Comparison of ENCODE assay signal across 8 cellular contexts in the genomic region with DNA sequence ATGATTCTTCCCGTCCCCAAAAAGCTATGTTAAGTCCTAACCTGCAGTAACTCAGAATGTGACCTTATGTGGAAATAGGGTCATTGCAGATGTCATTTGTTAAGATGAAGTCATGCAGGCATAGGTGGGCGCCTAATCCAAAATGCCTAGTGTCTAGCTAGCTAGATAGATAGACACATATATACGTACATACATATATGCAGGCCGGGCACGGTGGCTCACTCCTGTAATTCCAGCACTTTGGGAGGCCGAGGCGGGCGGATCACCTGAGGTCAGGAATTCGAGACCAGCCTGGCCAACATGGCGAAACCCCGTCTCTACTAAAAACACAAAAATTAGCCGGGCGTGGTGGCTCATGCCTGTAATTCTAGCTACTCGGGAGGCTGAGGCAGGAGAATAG. TPM values are rescaled to one million over a fixed set of nuclear protein-coding genes. Genes with fewer than 3 reads are reported as not detected.
A peak's percentile ranks its signal among the peaks of the same experiment; 100 is the strongest.
DNase-seq lines count a peak whose midpoint lies in the region; ATAC-seq and TF ChIP-seq lines count a peak whose summit lies in the region.
"Not testable (repeated sequence)": the region's sequence is repeated elsewhere in the genome, so short reads cannot be mapped to it uniquely, and the experiment has no call there.

No MANE protein-coding gene starts in this region.

- WGBS in liver, result 93% methylated on average over 14 of the region's 14 CpGs
- WGBS in ovary, 3 donors, result 87 to 90% (median 88%) methylated on average over 14 of the region's 14 CpGs

- POLR2A ChIA-PET in CD4-positive, alpha-beta T cell (lab: Charles Lee), result interaction anchor here (0.9 to 5.7 kb wide), 17 partner anchors 11 to 885 kb away, joined by 3 to 134 read pairs (median 12); a partner anchor contains a TSS
- POLR2A ChIA-PET in activated naive CD8-positive, alpha-beta T cell treated with anti-CD3 and anti-CD28 coated beads, Interleukin-2, amount 10 ng/mL, durations not matched to agents 7 days and 5 days (lab: Charles Lee), result interaction anchor here (1.0 to 4.3 kb wide), 8 partner anchors 16 to 202 kb away, joined by 3 to 33 read pairs (median 10); a partner anchor contains a TSS

- TF ChIP-seq POLR2A in ovary (IDR thresholded peaks at IDR 0.05), result not testable (repeated sequence)

- peaks cover 15% of the 10 kb centered on the region for H3K4me1 ChIP-seq in KMS-11 (ENCODE audit: low read depth, poor library complexity, severe bottlenecking)
- H3K4me1 ChIP-seq in liver (ENCODE audit: control insufficient read depth in 4 of 4, insufficient read depth in 4 of 4, low read length in 3 of 4), result peaks cover 2 to 13% (median 9%) of the 10 kb centered on the region in 4 donors
- not testable (repeated sequence) for H3K4me1 ChIP-seq in ovary (ENCODE audit: insufficient read depth)
- peaks cover 7 to 17% of the 10 kb centered on the region in 2 donors for H3K4me1 ChIP-seq in thoracic aorta (ENCODE audit: control insufficient read depth in 1 of 2, low read depth in 2 of 2)

- H4K20me1 ChIP-seq in KMS-11 (ENCODE audit: insufficient read depth), result not testable (repeated sequence)

- H3K4me2 ChIP-seq in KMS-11, result peak overlapping the region; percentile 61

- not testable (repeated sequence) for TF ChIP-seq RAD21 in liver (IDR thresholded peaks at IDR 0.05)

- H3K27me3 Mint-ChIP-seq in CD4-positive, alpha-beta T cell; T-helper 1 cell treated with Interleukin-12 subunit alpha and Interleukin-12 subunit beta and Interleukin-4 antibody, amounts not matched to agents 30 μg/mL and 1 μg/mL, for 36 hours (ENCODE audit: low read depth); activated naive CD8-positive, alpha-beta T cell treated with anti-CD3 and anti-CD28 coated beads, Interleukin-2, amount 10 ng/mL, durations not matched to agents 7 days and 5 days: not testable (repeated sequence)

- intact Hi-C loops in CD4-positive, alpha-beta T cell (cut with DNase I, micrococcal nuclease), result loop anchor here in 1 of 2 experiments (5.0 to 10.0 kb wide), 4 partner anchors 152 to 449 kb away; a partner anchor contains a TSS
- intact Hi-C loops in ovary (cut with DNase I), result loop anchor here (5.0 to 10.0 kb wide), 5 partner anchors 79 to 299 kb away; a partner anchor contains a TSS

- H3K79me2 ChIP-seq in KMS-11 (ENCODE audit: insufficient read depth, low read depth), result peaks cover 27% of the 10 kb centered on the region

- not testable (repeated sequence) for TF ChIP-seq CTCF in CD4-positive, alpha-beta T cell (IDR thresholded peaks at IDR 0.05); KMS-11 (conservative IDR thresholded peaks at IDR 0.05; ENCODE audit: low read depth, low read length); liver (IDR thresholded peaks at IDR 0.05; ENCODE audit: low read depth, low read length, missing input control); ovary (IDR thresholded peaks at IDR 0.05); thoracic aorta (IDR thresholded peaks at IDR 0.05)

- H3K36me3 ChIP-seq in KMS-11 (ENCODE audit: insufficient read depth); liver (ENCODE audit: control insufficient read depth in 4 of 4, insufficient read depth in 3 of 4, low read depth in 1 of 4, low read length in 3 of 4); ovary; thoracic aorta: not testable (repeated sequence)

- peak overlapping the region; percentile 79 for H2AFZ ChIP-seq in KMS-11 (ENCODE audit: low read depth)

- peak overlapping the region; percentile 76 for H3K27ac ChIP-seq in CD4-positive, alpha-beta T cell (ENCODE audit: low read depth, low read length)
- H3K27ac ChIP-seq in KMS-11 (peak overlapping the region; percentile 71; the same call in 1 of the 2 replicates), epithelial cell of prostate (peak overlapping the region; percentile 78), thoracic aorta (peak overlapping the region; percentile 79 to 85)
- not testable (repeated sequence) for H3K27ac ChIP-seq in liver (ENCODE audit: low read depth in 1 of 2, low read length in 2 of 2); ovary

- not testable (repeated sequence) for ATAC-seq in CD4-positive, alpha-beta T cell (ENCODE audit: poor library complexity); activated naive CD8-positive, alpha-beta T cell treated with anti-CD3 and anti-CD28 coated beads, Interleukin-2, amount 10 ng/mL, durations not matched to agents 7 days and 5 days (ENCODE audit: low read depth); thoracic aorta (ENCODE audit: insufficient number of reproducible peaks, low FRiP score, low read depth)

- H3K9ac ChIP-seq in KMS-11, result peak overlapping the region; percentile 91; the same call in 1 of the 2 replicates
- peak overlapping the region; percentile 58 to 98 for H3K9ac ChIP-seq in liver (ENCODE audit: low read depth in 1 of 2, low read length in 2 of 2)

- not testable (repeated sequence) for H3K27me3 ChIP-seq in CD4-positive, alpha-beta T cell (ENCODE audit: control insufficient read depth, insufficient read depth, low read length); KMS-11 (ENCODE audit: insufficient read depth, low read depth); liver (ENCODE audit: control insufficient read depth in 4 of 4, insufficient read depth in 4 of 4, low read length in 3 of 4); ovary; thoracic aorta (replicated peaks; ENCODE audit: insufficient read depth)

- not testable (repeated sequence) for TF ChIP-seq EP300 in ovary (IDR thresholded peaks at IDR 0.05)

- H3K4me3 ChIP-seq in KMS-11 (IDR thresholded peaks at IDR 0.05; ENCODE audit: insufficient read depth, low read depth, low read length); liver (ENCODE audit: low read depth in 1 of 3, low read length in 3 of 3): not testable (repeated sequence)
- H3K4me3 ChIP-seq in ovary (peak overlapping the region; percentile 56), thoracic aorta (peak overlapping the region; percentile 83)

- peak overlapping the region; percentile 94 for H3K27ac Mint-ChIP-seq in CD4-positive, alpha-beta T cell
- H3K27ac Mint-ChIP-seq in T-helper 1 cell treated with Interleukin-12 subunit alpha and Interleukin-12 subunit beta and Interleukin-4 antibody, amounts not matched to agents 30 μg/mL and 1 μg/mL, for 36 hours, result peak overlapping the region; percentile 78
- H3K27ac Mint-ChIP-seq in activated naive CD8-positive, alpha-beta T cell treated with anti-CD3 and anti-CD28 coated beads, Interleukin-2, amount 10 ng/mL, durations not matched to agents 7 days and 5 days, result peak overlapping the region; percentile 97

- peaks cover 42% of the 10 kb centered on the region for H3K4me1 Mint-ChIP-seq in CD4-positive, alpha-beta T cell (ENCODE audit: low read depth)
- H3K4me1 Mint-ChIP-seq in T-helper 1 cell treated with Interleukin-12 subunit alpha and Interleukin-12 subunit beta and Interleukin-4 antibody, amounts not matched to agents 30 μg/mL and 1 μg/mL, for 36 hours (ENCODE audit: low read depth), result peaks cover 23% of the 10 kb centered on the region
- H3K4me1 Mint-ChIP-seq in activated naive CD8-positive, alpha-beta T cell treated with anti-CD3 and anti-CD28 coated beads, Interleukin-2, amount 10 ng/mL, durations not matched to agents 7 days and 5 days, result peaks cover 14% of the 10 kb centered on the region

- DNase-seq in CD4-positive, alpha-beta T cell; activated naive CD8-positive, alpha-beta T cell treated with anti-CD3 and anti-CD28 coated beads, Interleukin-2, amount 10 ng/mL, durations not matched to agents 7 days and 5 days; epithelial cell of prostate (ENCODE audit: low read depth, low spot score); thoracic aorta (ENCODE audit: low spot score): not testable (repeated sequence)
- peak in 3 of 5 donors; percentile 37 to 41 (median 40) for DNase-seq in ovary

- H3K36me3 Mint-ChIP-seq in CD4-positive, alpha-beta T cell (ENCODE audit: low read depth), result peaks cover 36% of the 10 kb centered on the region
- H3K36me3 Mint-ChIP-seq in T-helper 1 cell treated with Interleukin-12 subunit alpha and Interleukin-12 subunit beta and Interleukin-4 antibody, amounts not matched to agents 30 μg/mL and 1 μg/mL, for 36 hours (ENCODE audit: low read depth), result peaks cover 24% of the 10 kb centered on the region
- peaks cover 20% of the 10 kb centered on the region for H3K36me3 Mint-ChIP-seq in activated naive CD8-positive, alpha-beta T cell treated with anti-CD3 and anti-CD28 coated beads, Interleukin-2, amount 10 ng/mL, durations not matched to agents 7 days and 5 days

- not testable (repeated sequence) for H3K9me3 Mint-ChIP-seq in CD4-positive, alpha-beta T cell; T-helper 1 cell treated with Interleukin-12 subunit alpha and Interleukin-12 subunit beta and Interleukin-4 antibody, amounts not matched to agents 30 μg/mL and 1 μg/mL, for 36 hours; activated naive CD8-positive, alpha-beta T cell treated with anti-CD3 and anti-CD28 coated beads, Interleukin-2, amount 10 ng/mL, durations not matched to agents 7 days and 5 days

- CTCF ChIA-PET in CD4-positive, alpha-beta T cell (lab: Charles Lee), result interaction anchor here (1.1 to 2.7 kb wide), 23 partner anchors 11 to 305 kb away, joined by 3 to 33 read pairs (median 7); a partner anchor contains a TSS

- H3K9me3 ChIP-seq in CD4-positive, alpha-beta T cell (ENCODE audit: control insufficient read depth, low read length); liver (ENCODE audit: control insufficient read depth in 4 of 4, low read length in 3 of 4); ovary; thoracic aorta: not testable (repeated sequence)

- H3K4me3 Mint-ChIP-seq in CD4-positive, alpha-beta T cell, result peak overlapping the region; percentile 98
- peak overlapping the region; percentile 39 for H3K4me3 Mint-ChIP-seq in T-helper 1 cell treated with Interleukin-12 subunit alpha and Interleukin-12 subunit beta and Interleukin-4 antibody, amounts not matched to agents 30 μg/mL and 1 μg/mL, for 36 hours
- H3K4me3 Mint-ChIP-seq in activated naive CD8-positive, alpha-beta T cell treated with anti-CD3 and anti-CD28 coated beads, Interleukin-2, amount 10 ng/mL, durations not matched to agents 7 days and 5 days, result peak overlapping the region; percentile 92

RNA-seq across cellular contexts. Expression of a gene that starts 0.9 kb away (rescaled TPM):
- 10 to 100 TPM; 12.3 to 14.2 TPM for total RNA-seq in CD4-positive, alpha-beta T cell
- 10 to 100 TPM; 50.9 to 51.4 TPM for total RNA-seq in activated naive CD8-positive, alpha-beta T cell treated with anti-CD3 and anti-CD28 coated beads, Interleukin-2, amount 10 ng/mL, durations not matched to agents 7 days and 5 days
- 10 to 100 TPM; 14.0 to 18.0 TPM for total RNA-seq in liver
- polyA plus RNA-seq in liver, result 10 to 100 TPM; 20.0 to 21.8 TPM
- 10 to 100 TPM; 23.0 to 37.9 (median 30.7) TPM for total RNA-seq in ovary
- polyA plus RNA-seq in ovary, result 10 to 100 TPM; 28.2 to 30.1 TPM
- total RNA-seq in thoracic aorta, result 10 to 100 TPM; 20.6 to 53.6 TPM

RNA-seq across cellular contexts. Expression of a gene that starts 28.5 kb away (rescaled TPM):
- 1 to 10 TPM; 9.7 TPM for total RNA-seq in CD4-positive, alpha-beta T cell
- 1 to 10 TPM; 2.1 to 2.5 TPM for total RNA-seq in activated naive CD8-positive, alpha-beta T cell treated with anti-CD3 and anti-CD28 coated beads, Interleukin-2, amount 10 ng/mL, durations not matched to agents 7 days and 5 days
- total RNA-seq in liver (1 to 10 TPM; 8.6 to 8.9 TPM), ovary (10 to 100 TPM; 14.8 to 36.8 (median 23.0) TPM), thoracic aorta (10 to 100 TPM; 62.3 to 73.5 TPM)
- polyA plus RNA-seq in liver (1 to 10 TPM in 1 of 2 donors, under 1 TPM in 1; 0.68 to 3.0 TPM), ovary (10 to 100 TPM in 1 of 2 donors, 1 to 10 TPM in 1; 5.2 to 20.2 TPM)

Comparison
In these comparisons a context has a peak if more than half of its experiments do, and no peak if none do; other contexts are left out.
1. H3K4me3 Mint-ChIP-seq: peak in every context shown above with its lines; median percentile 98 in CD4-positive, alpha-beta T cell; 92 in activated naive CD8-positive, alpha-beta T cell treated with anti-CD3 and anti-CD28 coated beads, Interleukin-2, amount 10 ng/mL, durations not matched to agents 7 days and 5 days; 39 in T-helper 1 cell treated with Interleukin-12 subunit alpha and Interleukin-12 subunit beta and Interleukin-4 antibody, amounts not matched to agents 30 μg/mL and 1 μg/mL, for 36 hours.